ENCODE assay signal across 15 cellular contexts in the genomic region with DNA sequence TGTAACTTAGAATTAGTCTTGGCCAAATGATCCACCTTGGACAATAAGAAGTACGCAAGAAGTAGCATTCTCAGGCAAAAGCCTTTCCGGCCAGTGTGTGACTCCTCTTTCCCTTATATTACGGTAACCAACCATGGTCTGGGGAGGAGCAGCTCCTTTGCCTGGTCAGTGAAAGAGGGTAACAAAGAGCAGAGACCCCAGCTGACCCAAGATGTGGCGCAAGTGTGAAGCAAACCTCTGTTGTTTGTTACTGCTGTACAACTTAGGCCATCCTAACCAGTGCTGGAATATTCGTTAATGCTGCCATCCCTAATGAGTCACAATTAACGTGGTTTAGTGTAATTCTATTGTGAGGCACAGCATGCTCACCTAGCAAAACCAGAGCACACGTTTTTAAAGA. TPM values are rescaled to one million over a fixed set of nuclear protein-coding genes. Genes with fewer than 3 reads are reported as not detected.
A peak's percentile ranks its signal among the peaks of the same experiment; 100 is the strongest.
DNase-seq lines count a peak whose midpoint lies in the region; ATAC-seq and TF ChIP-seq lines count a peak whose summit lies in the region.
"Had no signal": no experiment of that assay in that cellular context is flagged by ENCODE, and none has a peak within 500 bp of the region (broad histone marks: within the 10 kb centered on the region; RNA-seq: fewer than 3 reads in every experiment).

No MANE protein-coding gene starts in this region.

- H3K27me3 ChIP-seq in left ventricle myocardium inferior (ENCODE audit: low read depth) (no peaks in the 10 kb centered on the region), dorsolateral prefrontal cortex (no peaks in the 10 kb centered on the region), osteoblast (ENCODE audit: insufficient read depth, low read length) (no peaks in the 10 kb centered on the region), uterus (no peaks in the 10 kb centered on the region)
- H3K27me3 ChIP-seq in effector memory CD4-positive, alpha-beta T cell (replicated peaks; ENCODE audit: control insufficient read depth, insufficient read depth, low read length, poor library complexity, severe bottlenecking), result no peaks in the 10 kb centered on the region

- H3K4me1 ChIP-seq in left ventricle myocardium inferior, result peaks cover 100% of the 10 kb centered on the region
- H3K4me1 ChIP-seq in osteoblast (ENCODE audit: insufficient read depth, low read length), result peaks cover 65% of the 10 kb centered on the region
- H3K4me1 ChIP-seq in uterus, result peaks cover 7 to 12% of the 10 kb centered on the region in 2 donors
- H3K4me1 ChIP-seq in effector memory CD4-positive, alpha-beta T cell (ENCODE audit: control insufficient read depth, insufficient read depth, low read length, poor library complexity, severe bottlenecking), result peaks cover 12% of the 10 kb centered on the region

- H2AFZ ChIP-seq in osteoblast (ENCODE audit: low read length), result no peak overlapping the region
- H2AFZ ChIP-seq: GM23338 had no signal

- no peak overlapping the region for H3K4me3 ChIP-seq in left ventricle myocardium inferior
- H3K4me3 ChIP-seq in dorsolateral prefrontal cortex, result no peak overlapping the region
- H3K4me3 ChIP-seq in osteoblast (ENCODE audit: insufficient read depth, low read length), result no peak overlapping the region
- H3K4me3 ChIP-seq in uterus, result no peak overlapping the region
- H3K4me3 ChIP-seq in effector memory CD4-positive, alpha-beta T cell (ENCODE audit: insufficient read depth, low read depth, low read length, poor library complexity, severe bottlenecking), result no peak overlapping the region
- H3K4me3 ChIP-seq: GM23338 had no signal

- H4K20me1 ChIP-seq in osteoblast (ENCODE audit: insufficient read depth, low read length), result peaks cover 3% of the 10 kb centered on the region

- H3K9me3 ChIP-seq in left ventricle myocardium inferior (replicated peaks), result no peaks in the 10 kb centered on the region
- no peaks in the 10 kb centered on the region for H3K9me3 ChIP-seq in osteoblast (ENCODE audit: low read depth, low read length)
- no peaks in the 10 kb centered on the region for H3K9me3 ChIP-seq in uterus
- H3K9me3 ChIP-seq in effector memory CD4-positive, alpha-beta T cell (ENCODE audit: control insufficient read depth, low read length), result no peaks in the 10 kb centered on the region

- intact Hi-C loops in left ventricle myocardium inferior (cut with micrococcal nuclease), result no loop called here
- intact Hi-C loops in Right ventricle myocardium inferior (cut with DNase I), result loop anchor here (2.0 to 5.0 kb wide), 3 partner anchors 44 to 86 kb away; a partner anchor contains a TSS
- intact Hi-C loops in dorsolateral prefrontal cortex (cut with DNase I), result no loop called here
- intact Hi-C loops in uterus (cut with DNase I; ENCODE audit: low total_unique reads), result no loop called here

- TF ChIP-seq CTCF in left ventricle myocardium inferior (IDR thresholded peaks at IDR 0.05; ENCODE audit: borderline replicate concordance), result no peak
- TF ChIP-seq CTCF in dorsolateral prefrontal cortex (IDR thresholded peaks at IDR 0.05 in 54 of 56, conservative IDR thresholded peaks at IDR 0.05 in 2 of 56; ENCODE audit: low read depth in 1 of 56, partially characterized antibody in 56 of 56), result no peak
- no peak for TF ChIP-seq CTCF in osteoblast (IDR thresholded peaks at IDR 0.05; ENCODE audit: extremely low read depth, low read depth, low read length)
- TF ChIP-seq CTCF in uterus (IDR thresholded peaks at IDR 0.05), result no peak

- H3K36me3 ChIP-seq in left ventricle myocardium inferior (no peaks in the 10 kb centered on the region), osteoblast (ENCODE audit: insufficient read depth, low read length) (peaks cover 4% of the 10 kb centered on the region), uterus (no peaks in the 10 kb centered on the region)
- no peaks in the 10 kb centered on the region for H3K36me3 ChIP-seq in effector memory CD4-positive, alpha-beta T cell (ENCODE audit: control insufficient read depth, insufficient read depth, low read length)

- no peak for TF ChIP-seq POLR2A in uterus (IDR thresholded peaks at IDR 0.05)

- peak overlapping the region; percentile 38 for H3K4me2 ChIP-seq in osteoblast (ENCODE audit: insufficient read depth, low read length)
- H3K4me2 ChIP-seq: GM23338 had no signal

- peaks cover 84% of the 10 kb centered on the region for H3K79me2 ChIP-seq in osteoblast (ENCODE audit: insufficient read depth, low read length)

- H3K27ac ChIP-seq in left ventricle myocardium inferior (replicated peaks), result peak overlapping the region; percentile 91
- peak overlapping the region in 56 of 59 donors; percentile 27 to 99 (median 86) for H3K27ac ChIP-seq in dorsolateral prefrontal cortex
- peak overlapping the region; percentile 99 for H3K27ac ChIP-seq in osteoblast (ENCODE audit: low read depth, low read length)
- H3K27ac ChIP-seq in uterus, result peak overlapping the region; percentile 61 to 87
- no peak overlapping the region for H3K27ac ChIP-seq in effector memory CD4-positive, alpha-beta T cell (ENCODE audit: insufficient read depth, low read length, poor library complexity, severe bottlenecking)

- ATAC-seq in Right ventricle myocardium inferior, result no peak
- ATAC-seq: GM23338; naive thymus-derived CD8-positive, alpha-beta T cell had no signal

- DNase-seq in left ventricle myocardium inferior (no peak), Right ventricle myocardium inferior (ENCODE audit: missing footprints) (no peak), dorsolateral prefrontal cortex (no peak), osteoblast (ENCODE audit: insufficient read length, low spot score, missing footprints) (no peak), uterus (no peak), amygdala (lab: John Stamatoyannopoulos, UW) (no peak), T-helper 1 cell (no peak)
- DNase-seq in effector memory CD4-positive, alpha-beta T cell, result no peak
- DNase-seq: ACHN; GDM1; Karpas-422; naive thymus-derived CD8-positive, alpha-beta T cell; NCI-H187 treated with DMSO at 0.1 percent for 48 hours; SIG-M5 had no signal

RNA-seq across cellular contexts. Expression of a gene that starts 44.0 kb away (rescaled TPM):
- total RNA-seq in left ventricle myocardium inferior (127 TPM), Right ventricle myocardium inferior (97.8 TPM), dorsolateral prefrontal cortex (100 to 1,000 TPM; 106 to 688 (median 242) TPM), osteoblast (12.7 and 13.3 TPM in 2 replicates), uterus (10 to 100 TPM in 3 of 4 donors, 1 to 10 TPM in 1; 9.4 to 65.8 (median 19.2) TPM)
